Comparison of ENCODE assay signal across 20 cellular contexts in the genomic region with DNA sequence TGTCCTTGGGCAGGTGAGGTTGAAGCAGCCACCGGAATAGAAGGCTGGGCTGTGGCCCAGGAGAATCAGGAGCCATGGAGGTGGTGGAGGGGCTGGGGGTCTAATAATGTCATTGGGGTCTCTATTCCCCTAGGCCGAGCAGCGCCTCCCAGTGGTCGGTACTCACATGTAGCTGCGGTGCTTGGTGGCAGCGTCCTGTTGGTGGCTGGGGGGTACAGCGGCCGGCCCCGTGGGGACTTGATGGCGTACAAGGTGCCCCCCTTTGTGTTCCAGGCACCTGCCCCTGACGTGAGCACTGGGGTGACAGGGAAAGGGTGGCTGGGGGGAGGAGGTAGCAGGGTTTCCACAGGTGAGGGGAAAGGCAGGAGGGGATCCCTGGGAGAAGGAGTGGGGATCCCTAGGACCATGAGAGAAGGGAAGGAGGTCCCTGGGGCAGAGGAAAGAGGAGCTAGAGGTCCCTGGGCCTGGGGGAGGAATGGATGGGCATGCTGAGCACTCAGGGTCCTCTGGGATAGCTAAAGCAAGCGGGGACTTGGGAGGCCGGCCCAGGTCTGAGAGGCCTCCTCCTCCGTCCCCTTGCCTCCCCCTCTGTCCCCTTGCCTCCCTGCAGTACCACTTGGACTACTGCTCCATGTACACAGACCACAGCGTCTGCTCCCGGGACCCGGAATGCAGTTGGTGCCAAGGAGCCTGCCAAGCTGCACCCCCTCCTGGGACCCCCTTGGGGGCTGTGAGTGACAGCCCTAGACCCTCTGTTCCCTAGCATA. TPM values are rescaled to one million over a fixed set of nuclear protein-coding genes. Genes with fewer than 3 reads are reported as not detected.
A peak's percentile ranks its signal among the peaks of the same experiment; 100 is the strongest.
DNase-seq lines count a peak whose midpoint lies in the region; ATAC-seq and TF ChIP-seq lines count a peak whose summit lies in the region.
"Had no signal": no experiment of that assay in that cellular context is flagged by ENCODE, and none has a peak within 500 bp of the region (broad histone marks: within the 10 kb centered on the region; RNA-seq: fewer than 3 reads in every experiment).

No MANE protein-coding gene starts in this region.

- no peaks in the 10 kb centered on the region for H3K9me3 Mint-ChIP-seq in Calu3 (ENCODE audit: low read depth, unreplicated experiment)
- H3K9me3 Mint-ChIP-seq in neural crest cell = no peaks in the 10 kb centered on the region
- H3K9me3 Mint-ChIP-seq: IgD-negative memory B cell, naive B cell had no signal

- no peaks in the 10 kb centered on the region for H3K4me1 Mint-ChIP-seq in Calu3 (ENCODE audit: low read depth, unreplicated experiment)
- no peaks in the 10 kb centered on the region for H3K4me1 Mint-ChIP-seq in neural crest cell

- intact Hi-C loops in Calu3 (cut with micrococcal nuclease; ENCODE audit: unreplicated experiment) = no loop called here

- CTCF ChIA-PET in Calu3 (lab: Charles Lee) = interaction anchor here (0.6 kb wide), 1 partner anchor 39 kb away, joined by 3 read pairs; no protein-coding TSS in a partner anchor

- no TSS peak for BruUV-seq in Calu3 (replicated peaks; lab: Mats Ljungman, UMichigan)

- H3K4me3 Mint-ChIP-seq in Calu3 (ENCODE audit: low read depth, unreplicated experiment) = no peak overlapping the region
- no peak overlapping the region for H3K4me3 Mint-ChIP-seq in neural crest cell
- H3K4me3 Mint-ChIP-seq: IgD-negative memory B cell had no signal

- ATAC-seq in HG02852 (IDR thresholded peaks at IDR 0.05; ENCODE audit: unreplicated experiment) = no peak
- ATAC-seq in GM21423 (IDR thresholded peaks at IDR 0.05; ENCODE audit: unreplicated experiment) = no peak
- no peak for ATAC-seq in HG03521 (IDR thresholded peaks at IDR 0.05; ENCODE audit: unreplicated experiment)

- H3K27ac Mint-ChIP-seq in Calu3 (ENCODE audit: unreplicated experiment) (no peak overlapping the region), neural crest cell (ENCODE audit: unreplicated experiment) (no peak overlapping the region)
- H3K27ac Mint-ChIP-seq: IgD-negative memory B cell had no signal

- TF ChIP-seq CTCF in Calu3 (IDR thresholded peaks at IDR 0.05; ENCODE audit: unreplicated experiment) (peak; percentile 49), HFF-Myc (IDR thresholded peaks at IDR 0.05; ENCODE audit: low read depth, low read length, missing control alignments) (peak; percentile 30), choroid plexus epithelial cell (conservative IDR thresholded peaks at IDR 0.05; ENCODE audit: low read depth, low read length) (peak; percentile 21), neural crest cell (conservative IDR thresholded peaks at IDR 0.05) (peak; percentile 35)

- H3K36me3 Mint-ChIP-seq in Calu3 (ENCODE audit: insufficient read depth, unreplicated experiment) (no peaks in the 10 kb centered on the region), neural crest cell (ENCODE audit: low read depth) (peaks cover 5% of the 10 kb centered on the region)

- H3K4me3 ChIP-seq in HFF-Myc (replicated peaks; ENCODE audit: low read depth, low read length) = no peak overlapping the region
- no peak overlapping the region for H3K4me3 ChIP-seq in choroid plexus epithelial cell (ENCODE audit: low read depth, low read length)
- H3K4me3 ChIP-seq: heart left ventricle, right atrium auricular region, uterus had no signal

- no peak for DNase-seq in Calu3
- DNase-seq in HFF-Myc (ENCODE audit: extremely low read depth, low read depth) = no peak
- DNase-seq in choroid plexus epithelial cell (ENCODE audit: low read depth) = no peak
- no peak for DNase-seq in neural crest cell (ENCODE audit: low read depth, low spot score)
- no peak for DNase-seq in NCI-H128 (lab: John Stamatoyannopoulos, UW; ENCODE audit: unreplicated experiment)
- DNase-seq: C1 segment of cervical spinal cord; naive B cell; NCI-H1417 treated with DMSO at 0.1 percent for 48 hours; NCI-H510A; stimulated activated CD4-positive, alpha-beta T cell treated with anti-CD3 and anti-CD28 coated beads, Interleukin-4, amount 100 ng/mL, for 4 hours; stimulated activated naive CD4-positive, alpha-beta T cell treated with Interleukin-2 at 50 U/mL for 16 hours; T-helper 9 cell; uterus had no signal

- H3K27me3 Mint-ChIP-seq in Calu3 (ENCODE audit: unreplicated experiment) (no peaks in the 10 kb centered on the region), neural crest cell (ENCODE audit: low read depth) (no peaks in the 10 kb centered on the region)
- H3K27me3 Mint-ChIP-seq: IgD-negative memory B cell, naive B cell had no signal

RNA-seq across cellular contexts. Expression of gene MEGF8, which starts 18.1 kb away (rescaled TPM):
- total RNA-seq in Calu3 (2022) (32.0 and 35.0 TPM in 2 replicates), neural crest cell (38.0 and 39.2 TPM in 2 replicates)

RNA-seq across cellular contexts. Expression of gene TMEM145, which starts 30.4 kb away (rescaled TPM):
- 1.5 and 3.1 TPM in 2 replicates for total RNA-seq in Calu3 (2022)
- total RNA-seq in neural crest cell = 18.4 and 19.4 TPM in 2 replicates

RNA-seq across cellular contexts. Expression of gene PAFAH1B3, which starts 41.1 kb away (rescaled TPM):
- total RNA-seq in Calu3 (2022) (68.3 and 72.4 TPM in 2 replicates), neural crest cell (166 and 173 TPM in 2 replicates)

RNA-seq across cellular contexts. Expression of gene PRR19, which starts 41.6 kb away (rescaled TPM):
- total RNA-seq in Calu3 (2022) = 1.7 and 2.4 TPM in 2 replicates
- 2.2 and 2.8 TPM in 2 replicates for total RNA-seq in neural crest cell

RNA-seq across cellular contexts. Expression of gene CNFN, which starts 46.6 kb away (rescaled TPM):
- total RNA-seq in Calu3 (2022) = 1.6 TPM in 2 replicates
- 2.2 and 3.6 TPM in 2 replicates for total RNA-seq in neural crest cell
- total RNA-seq: activated CD8-positive, alpha-beta memory T cell treated with anti-CD3 and anti-CD28 coated beads for 36 hours had no signal
